Comparison of ENCODE assay signal across 13 cellular contexts in the genomic region with DNA sequence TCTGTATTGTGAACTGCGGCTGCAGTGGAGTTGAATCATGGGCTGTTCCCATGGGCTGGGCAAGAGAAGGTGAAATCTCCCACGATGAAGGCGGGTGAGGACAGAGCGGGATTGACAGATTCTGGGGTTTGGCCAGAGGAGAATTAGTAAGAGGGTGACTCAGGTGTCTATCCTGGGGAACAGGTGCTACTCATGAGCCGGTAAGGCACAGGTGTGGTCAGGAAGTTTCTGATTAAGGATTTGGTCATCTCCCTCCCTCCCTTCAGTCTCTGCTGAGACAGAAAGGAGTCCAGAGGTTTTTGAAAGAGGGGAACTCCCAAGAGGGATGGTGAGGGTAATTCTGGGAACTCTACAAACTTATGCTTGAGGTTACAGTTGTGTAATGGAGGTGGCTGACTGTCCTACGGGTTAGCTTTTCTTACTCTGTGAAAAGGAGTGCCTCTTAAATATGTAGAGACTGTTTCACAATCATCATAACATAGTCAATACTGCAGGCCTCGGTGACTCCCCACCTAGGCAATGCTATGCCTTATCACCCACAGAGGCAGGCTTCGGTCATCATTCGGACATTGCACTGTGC. TPM values are rescaled to one million over a fixed set of nuclear protein-coding genes. Genes with fewer than 3 reads are reported as not detected.
DNase-seq lines count a peak whose midpoint lies in the region; ATAC-seq, FAIRE-seq and TF ChIP-seq lines count a peak whose summit lies in the region.
"Had no signal": no experiment of that assay in that cellular context is flagged by ENCODE, and none has a peak within 500 bp of the region (broad histone marks: within the 10 kb centered on the region; RNA-seq: fewer than 3 reads in every experiment).

No MANE protein-coding gene starts in this region.

- no peaks in the 10 kb centered on the region for H4K20me1 ChIP-seq in BLaER1 treated with 17β-estradiol and CSF1 and Interleukin-3, amounts not matched to agents 10 nM and 100 nM
- no peaks in the 10 kb centered on the region for H4K20me1 ChIP-seq in K562 (replicated peaks; ENCODE audit: control insufficient read depth, insufficient read depth, low read length)

- TF ChIP-seq POLR2A in K562 (conservative IDR thresholded peaks at IDR 0.05), result no peak

- POLR2A ChIA-PET in K562 (lab: Yijun Ruan, JAX), result no interaction called here
- POLR2A ChIA-PET in HEK293T (lab: Yijun Ruan, JAX), result no interaction called here

- no peak overlapping the region for H3K4me3 ChIP-seq in BLaER1 treated with 17β-estradiol and CSF1 and Interleukin-3, amounts not matched to agents 10 nM and 100 nM
- H3K4me3 ChIP-seq in K562 (no peak overlapping the region), mucosa of stomach (ENCODE audit: low read length) (peak overlapping the region; percentile 10)

- TF ChIP-seq CTCF in K562 (IDR thresholded peaks at IDR 0.05 in 2 of 3, conservative IDR thresholded peaks at IDR 0.05 in 1 of 3; ENCODE audit: insufficient read depth in 2 of 3, low read depth in 1 of 3, low read length in 3 of 3), result no peak

- H3K79me2 ChIP-seq in K562 (ENCODE audit: control insufficient read depth, insufficient read depth, low read length), result no peaks in the 10 kb centered on the region

- no peak for TF ChIP-seq EP300 in K562 (IDR thresholded peaks at IDR 0.05; ENCODE audit: low read length)

- no peaks in the 10 kb centered on the region for H3K27me3 ChIP-seq in BLaER1 treated with 17β-estradiol and CSF1 and Interleukin-3, amounts not matched to agents 10 nM and 100 nM
- no peaks in the 10 kb centered on the region for H3K27me3 ChIP-seq in K562 (ENCODE audit: control insufficient read depth in 2 of 2, insufficient read depth in 2 of 2, low read length in 2 of 2)
- no peaks in the 10 kb centered on the region for H3K27me3 ChIP-seq in mucosa of stomach (ENCODE audit: control insufficient read depth, insufficient read depth, low read length)

- no TSS peak for BruUV-seq in K562 (replicated peaks; lab: Mats Ljungman, UMichigan)

- peaks cover under 1 to 9% (median 4%) of the 10 kb centered on the region in 11 experiments; a peak in 17 of 22 replicates for H3K9me3 ChIP-seq in BLaER1 treated with 17β-estradiol and CSF1 and Interleukin-3, amounts not matched to agents 10 nM and 100 nM (replicated peaks in 1 of 11)
- H3K9me3 ChIP-seq in K562 (replicated peaks; ENCODE audit: control insufficient read depth, insufficient read depth, low read depth, low read length) (no peaks in the 10 kb centered on the region; the same call in 1 of the 2 replicates), mucosa of stomach (ENCODE audit: control insufficient read depth, low read length) (no peaks in the 10 kb centered on the region)

- peaks cover 15 to 33% (median 27%) of the 10 kb centered on the region in 10 experiments; a peak in 19 of 20 replicates for H3K4me1 ChIP-seq in BLaER1 treated with 17β-estradiol and CSF1 and Interleukin-3, amounts not matched to agents 10 nM and 100 nM
- H3K4me1 ChIP-seq in K562 (replicated peaks in 1 of 2; ENCODE audit: control insufficient read depth in 2 of 2, insufficient read depth in 2 of 2, low read length in 2 of 2) (peaks cover 3 to 5% of the 10 kb centered on the region in 2 experiments; a peak in 2 of 5 replicates), mucosa of stomach (ENCODE audit: control insufficient read depth, insufficient read depth, low read length) (peaks cover 20% of the 10 kb centered on the region)

- FAIRE-seq in K562 (lab: Jason Lieb, UNC), result no peak

- peak; percentile 14 for DNase-seq in KG1 (lab: John Stamatoyannopoulos, UW)
- no peak for DNase-seq in K562 (ENCODE audit: extremely low read depth in 1 of 4, low spot score in 3 of 4)
- no peak for DNase-seq in GDM1 (lab: John Stamatoyannopoulos, UW)
- no peak for DNase-seq in HEK293T (ENCODE audit: extremely low spot score)
- DNase-seq: CD8-positive, alpha-beta T cell; NCI-H1092; occipital lobe; stimulated activated CD4-positive, alpha-beta T cell treated with anti-CD3 and anti-CD28 coated beads, Interleukin-2, amount 100 ng/mL, for 24 hours; SW 1271 had no signal

- in situ Hi-C loops in K562 (cut with MboI), result no loop called here

- peak overlapping the region in 3 of 11 experiments; percentile 13 to 53 (median 21); a peak in 3 of 22 replicates for H3K27ac ChIP-seq in BLaER1 treated with 17β-estradiol and CSF1 and Interleukin-3, amounts not matched to agents 10 nM and 100 nM
- no peak overlapping the region for H3K27ac ChIP-seq in K562 (ENCODE audit: extremely low read depth, low read depth, low read length)

- no peak overlapping the region for H2AFZ ChIP-seq in K562 (ENCODE audit: low read depth, low read length)

- WGBS in K562 (ENCODE audit: insufficient coverage, low coverage, missing lambda C conversion rate), result 42% methylated on average over 9 of the region's 9 CpGs

- ATAC-seq in K562 (peak; percentile 40), HG03439 (IDR thresholded peaks at IDR 0.05; ENCODE audit: unreplicated experiment) (no peak), HG02970 (IDR thresholded peaks at IDR 0.05; ENCODE audit: low FRiP score, unreplicated experiment) (no peak)
- ATAC-seq: CD8-positive, alpha-beta T cell had no signal

- no peaks in the 10 kb centered on the region for H3K9me1 ChIP-seq in K562 (ENCODE audit: control insufficient read depth, insufficient read depth, low read length)

- no peak for TF ChIP-seq RAD21 in K562 (CRISPR knock-in tag; conservative IDR thresholded peaks at IDR 0.05 in 1 of 2, IDR thresholded peaks at IDR 0.05 in 1 of 2)

- 0 out of 22 replicates have a peak, but pooled peaks cover 0 to 5% (median 0%) of the 10 kb centered on the region in 11 experiments for H3K36me3 ChIP-seq in BLaER1 treated with 17β-estradiol and CSF1 and Interleukin-3, amounts not matched to agents 10 nM and 100 nM
- H3K36me3 ChIP-seq in K562 (ENCODE audit: control insufficient read depth, insufficient read depth, low read length) (no peaks in the 10 kb centered on the region), mucosa of stomach (ENCODE audit: control insufficient read depth, insufficient read depth, low read length) (no peaks in the 10 kb centered on the region)

- H3K9ac ChIP-seq in BLaER1 treated with 17β-estradiol and CSF1 and Interleukin-3, amounts not matched to agents 10 nM and 100 nM, result no peak overlapping the region
- H3K9ac ChIP-seq in K562 (ENCODE audit: insufficient read depth in 1 of 2, low read depth in 2 of 2, low read length in 2 of 2) (no peak overlapping the region), mucosa of stomach (ENCODE audit: low read length) (peak overlapping the region; percentile 52)

- CTCF ChIA-PET in K562 (lab: Yijun Ruan, JAX; ENCODE audit: low intra/inter-chr PET ratio), result no interaction called here
- CTCF ChIA-PET in HEK293T (lab: Yijun Ruan, JAX), result interaction anchor here (0.9 kb wide), 1 partner anchor 19 kb away, joined by 3 read pairs; no protein-coding TSS in a partner anchor

- H3K4me2 ChIP-seq in BLaER1 treated with 17β-estradiol and CSF1 and Interleukin-3, amounts not matched to agents 10 nM and 100 nM, result peak overlapping the region; percentile 13 to 68 (median 58); a peak in 21 of 22 replicates
- H3K4me2 ChIP-seq in K562 (ENCODE audit: insufficient read depth, low read length), result no peak overlapping the region

- intact Hi-C loops in K562 (cut with micrococcal nuclease), result no loop called here

RNA-seq across cellular contexts. Expression of a gene that starts 31.5 kb away (rescaled TPM):
- 11.1 and 19.1 TPM in 2 replicates for total RNA-seq in K562 (2011; cell fraction: chromatin; rRNA removed; ENCODE audit: low replicate concordance)
- 13.9 and 18.2 TPM in 2 replicates for total RNA-seq in K562 (2011; cell fraction: nucleolus; rRNA removed)
- total RNA-seq in K562 (2011; cell fraction: nucleoplasm; rRNA removed), result 16.9 and 26.9 TPM in 2 replicates
- total RNA-seq in K562 (2014; rRNA removed) (36.7 and 41.2 TPM in 2 replicates), K562 (2014; rRNA removed; fragmentation: Illumina TruSeq; extraction: Trizol) (49.3 and 62.5 TPM in 2 replicates), K562 (2015; rRNA removed; fragmentation: Illumina TruSeq; extraction: Trizol) (31.9 and 33.9 TPM in 2 replicates), K562 (2021) (45.6 and 46.5 TPM in 2 replicates)
- polyA plus RNA-seq in K562 (2011; rRNA removed) (49.4 and 108 TPM in 2 replicates), K562 (2014; fragmentation: Illumina TruSeq; extraction: Trizol) (57.7 and 78.3 TPM in 2 replicates), K562 (2014; fragmentation: Nextera tagmentation; extraction: Ambion mirVana) (10 to 100 TPM; 63.8 to 68.7 TPM), K562 (2014; rRNA removed) (61.9 and 66.9 TPM in 2 replicates)
- polyA plus RNA-seq in K562 (2011; cell fraction: cytosol; rRNA removed), result 24.3 and 27.5 TPM in 2 replicates
- polyA plus RNA-seq in K562 (2011; cell fraction: nucleus; rRNA removed), result 22.6 and 24.2 TPM in 2 replicates
- polyA plus RNA-seq in K562 (2012), result 44.7 and 93.0 TPM in 2 replicates
- polyA minus RNA-seq in K562 (2011; rRNA and poly(A)+ RNA removed), result 48.6 and 55.2 TPM in 2 replicates
- 25.9 and 43.6 TPM in 2 replicates for polyA minus RNA-seq in K562 (2011; cell fraction: cytosol; rRNA and poly(A)+ RNA removed)
- polyA minus RNA-seq in K562 (2011; cell fraction: nucleus; rRNA and poly(A)+ RNA removed), result 20.3 and 22.5 TPM in 2 replicates

RNA-seq across cellular contexts. Expression of a gene that starts 45.0 kb away (rescaled TPM):
- total RNA-seq in K562 (2011; cell fraction: chromatin; rRNA removed; ENCODE audit: low replicate concordance), result 22.1 and 23.9 TPM in 2 replicates
- 25.7 and 28.6 TPM in 2 replicates for total RNA-seq in K562 (2011; cell fraction: nucleolus; rRNA removed)
- 23.4 and 25.1 TPM in 2 replicates for total RNA-seq in K562 (2011; cell fraction: nucleoplasm; rRNA removed)
- total RNA-seq in K562 (2014; rRNA removed), result 57.6 and 66.2 TPM in 2 replicates
- total RNA-seq in K562 (2014; rRNA removed; fragmentation: Illumina TruSeq; extraction: Trizol), result 35.8 and 41.6 TPM in 2 replicates
- 57.9 and 59.8 TPM in 2 replicates for total RNA-seq in K562 (2015; rRNA removed; fragmentation: Illumina TruSeq; extraction: Trizol)
- 43.6 and 48.6 TPM in 2 replicates for total RNA-seq in K562 (2021)
- 38.9 and 44.1 TPM in 2 replicates for polyA plus RNA-seq in K562 (2011; rRNA removed)
- polyA plus RNA-seq in K562 (2011; cell fraction: cytosol; rRNA removed), result 48.7 and 64.2 TPM in 2 replicates
- 70.8 and 98.6 TPM in 2 replicates for polyA plus RNA-seq in K562 (2011; cell fraction: nucleus; rRNA removed)
- 48.5 and 50.6 TPM in 2 replicates for polyA plus RNA-seq in K562 (2012)
- polyA plus RNA-seq in K562 (2014; fragmentation: Illumina TruSeq; extraction: Trizol), result 52.1 and 63.6 TPM in 2 replicates
- 10 to 100 TPM; 13.2 to 15.9 TPM for polyA plus RNA-seq in K562 (2014; fragmentation: Nextera tagmentation; extraction: Ambion mirVana)
- polyA plus RNA-seq in K562 (2014; rRNA removed), result 58.3 and 59.8 TPM in 2 replicates
- polyA minus RNA-seq in K562 (2011; rRNA and poly(A)+ RNA removed), result 32.3 and 38.6 TPM in 2 replicates
- polyA minus RNA-seq in K562 (2011; cell fraction: cytosol; rRNA and poly(A)+ RNA removed), result 23.3 and 23.9 TPM in 2 replicates
- polyA minus RNA-seq in K562 (2011; cell fraction: nucleus; rRNA and poly(A)+ RNA removed), result 36.5 and 48.5 TPM in 2 replicates

RNA-seq across cellular contexts. Expression of a gene that starts 59.5 kb away (rescaled TPM):
- 0.07 and 0.16 TPM in 2 replicates for total RNA-seq in K562 (2011; cell fraction: chromatin; rRNA removed; ENCODE audit: low replicate concordance)
- total RNA-seq in K562 (2011; cell fraction: nucleolus; rRNA removed), result under 0.01 TPM in 1 of 2 replicates, not detected in the other
- total RNA-seq in K562 (2011; cell fraction: nucleoplasm; rRNA removed), result 0.07 TPM in 1 of 2 replicates, not detected in the other
- total RNA-seq in K562 (2014; rRNA removed) (0.04 and 0.09 TPM in 2 replicates), K562 (2014; rRNA removed; fragmentation: Illumina TruSeq; extraction: Trizol) (0.04 and 0.06 TPM in 2 replicates), K562 (2015; rRNA removed; fragmentation: Illumina TruSeq; extraction: Trizol) (0.07 and 0.15 TPM in 2 replicates), K562 (2021) (0.02 and 0.07 TPM in 2 replicates)
- polyA plus RNA-seq in K562 (2011; rRNA removed) (0.03 and 0.09 TPM in 2 replicates), K562 (2014; fragmentation: Illumina TruSeq; extraction: Trizol) (0.03 and 0.06 TPM in 2 replicates), K562 (2014; fragmentation: Nextera tagmentation; extraction: Ambion mirVana) (under 1 TPM; 0.01 to 0.03 TPM), K562 (2014; rRNA removed) (0.15 and 0.30 TPM in 2 replicates)
- 0.01 and 0.09 TPM in 2 replicates for polyA plus RNA-seq in K562 (2011; cell fraction: cytosol; rRNA removed)
- 0.30 and 0.67 TPM in 2 replicates for polyA plus RNA-seq in K562 (2011; cell fraction: nucleus; rRNA removed)
- polyA plus RNA-seq in K562 (2012), result 0.07 and 0.25 TPM in 2 replicates
- 0.09 TPM in 1 of 2 replicates, not detected in the other for polyA minus RNA-seq in K562 (2011; rRNA and poly(A)+ RNA removed)
- not detected in 2 replicates for polyA minus RNA-seq in K562 (2011; cell fraction: cytosol; rRNA and poly(A)+ RNA removed)
- under 0.01 and 0.22 TPM in 2 replicates for polyA minus RNA-seq in K562 (2011; cell fraction: nucleus; rRNA and poly(A)+ RNA removed)
